In the genomic region with DNA sequence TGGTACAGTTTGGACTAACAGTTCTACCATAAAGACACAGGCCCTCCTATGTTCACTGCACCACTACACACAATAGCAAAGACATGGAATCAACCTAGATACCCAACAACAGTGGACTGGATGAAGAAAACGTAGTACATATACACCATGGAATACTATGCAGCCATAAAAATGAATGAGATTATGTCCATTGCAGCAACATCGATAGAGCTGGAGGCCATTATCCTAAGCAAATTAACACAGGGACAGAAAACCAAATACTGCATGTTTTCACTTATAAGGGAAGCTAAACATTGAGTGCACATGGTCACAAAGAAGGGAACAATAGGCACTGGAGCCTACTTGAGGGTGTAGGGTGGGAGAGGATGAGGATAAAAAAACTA, we compare ENCODE assay signal across 3 cellular contexts.
TF ChIP-seq lines count a peak whose summit lies in the region.

No MANE protein-coding gene starts in this region.

TF ChIP-seq in liver, 16 proteins besides CTCF, POLR2A, EP300 and RAD21 (continued from another document):
- no peak for TF ChIP-seq FOXA1 (IDR thresholded peaks at IDR 0.05)

TF ChIP-seq in HepG2, 621 proteins besides CTCF, POLR2A, EP300 and RAD21 (continues in another document):
- TF ChIP-seq, protein P1, sequence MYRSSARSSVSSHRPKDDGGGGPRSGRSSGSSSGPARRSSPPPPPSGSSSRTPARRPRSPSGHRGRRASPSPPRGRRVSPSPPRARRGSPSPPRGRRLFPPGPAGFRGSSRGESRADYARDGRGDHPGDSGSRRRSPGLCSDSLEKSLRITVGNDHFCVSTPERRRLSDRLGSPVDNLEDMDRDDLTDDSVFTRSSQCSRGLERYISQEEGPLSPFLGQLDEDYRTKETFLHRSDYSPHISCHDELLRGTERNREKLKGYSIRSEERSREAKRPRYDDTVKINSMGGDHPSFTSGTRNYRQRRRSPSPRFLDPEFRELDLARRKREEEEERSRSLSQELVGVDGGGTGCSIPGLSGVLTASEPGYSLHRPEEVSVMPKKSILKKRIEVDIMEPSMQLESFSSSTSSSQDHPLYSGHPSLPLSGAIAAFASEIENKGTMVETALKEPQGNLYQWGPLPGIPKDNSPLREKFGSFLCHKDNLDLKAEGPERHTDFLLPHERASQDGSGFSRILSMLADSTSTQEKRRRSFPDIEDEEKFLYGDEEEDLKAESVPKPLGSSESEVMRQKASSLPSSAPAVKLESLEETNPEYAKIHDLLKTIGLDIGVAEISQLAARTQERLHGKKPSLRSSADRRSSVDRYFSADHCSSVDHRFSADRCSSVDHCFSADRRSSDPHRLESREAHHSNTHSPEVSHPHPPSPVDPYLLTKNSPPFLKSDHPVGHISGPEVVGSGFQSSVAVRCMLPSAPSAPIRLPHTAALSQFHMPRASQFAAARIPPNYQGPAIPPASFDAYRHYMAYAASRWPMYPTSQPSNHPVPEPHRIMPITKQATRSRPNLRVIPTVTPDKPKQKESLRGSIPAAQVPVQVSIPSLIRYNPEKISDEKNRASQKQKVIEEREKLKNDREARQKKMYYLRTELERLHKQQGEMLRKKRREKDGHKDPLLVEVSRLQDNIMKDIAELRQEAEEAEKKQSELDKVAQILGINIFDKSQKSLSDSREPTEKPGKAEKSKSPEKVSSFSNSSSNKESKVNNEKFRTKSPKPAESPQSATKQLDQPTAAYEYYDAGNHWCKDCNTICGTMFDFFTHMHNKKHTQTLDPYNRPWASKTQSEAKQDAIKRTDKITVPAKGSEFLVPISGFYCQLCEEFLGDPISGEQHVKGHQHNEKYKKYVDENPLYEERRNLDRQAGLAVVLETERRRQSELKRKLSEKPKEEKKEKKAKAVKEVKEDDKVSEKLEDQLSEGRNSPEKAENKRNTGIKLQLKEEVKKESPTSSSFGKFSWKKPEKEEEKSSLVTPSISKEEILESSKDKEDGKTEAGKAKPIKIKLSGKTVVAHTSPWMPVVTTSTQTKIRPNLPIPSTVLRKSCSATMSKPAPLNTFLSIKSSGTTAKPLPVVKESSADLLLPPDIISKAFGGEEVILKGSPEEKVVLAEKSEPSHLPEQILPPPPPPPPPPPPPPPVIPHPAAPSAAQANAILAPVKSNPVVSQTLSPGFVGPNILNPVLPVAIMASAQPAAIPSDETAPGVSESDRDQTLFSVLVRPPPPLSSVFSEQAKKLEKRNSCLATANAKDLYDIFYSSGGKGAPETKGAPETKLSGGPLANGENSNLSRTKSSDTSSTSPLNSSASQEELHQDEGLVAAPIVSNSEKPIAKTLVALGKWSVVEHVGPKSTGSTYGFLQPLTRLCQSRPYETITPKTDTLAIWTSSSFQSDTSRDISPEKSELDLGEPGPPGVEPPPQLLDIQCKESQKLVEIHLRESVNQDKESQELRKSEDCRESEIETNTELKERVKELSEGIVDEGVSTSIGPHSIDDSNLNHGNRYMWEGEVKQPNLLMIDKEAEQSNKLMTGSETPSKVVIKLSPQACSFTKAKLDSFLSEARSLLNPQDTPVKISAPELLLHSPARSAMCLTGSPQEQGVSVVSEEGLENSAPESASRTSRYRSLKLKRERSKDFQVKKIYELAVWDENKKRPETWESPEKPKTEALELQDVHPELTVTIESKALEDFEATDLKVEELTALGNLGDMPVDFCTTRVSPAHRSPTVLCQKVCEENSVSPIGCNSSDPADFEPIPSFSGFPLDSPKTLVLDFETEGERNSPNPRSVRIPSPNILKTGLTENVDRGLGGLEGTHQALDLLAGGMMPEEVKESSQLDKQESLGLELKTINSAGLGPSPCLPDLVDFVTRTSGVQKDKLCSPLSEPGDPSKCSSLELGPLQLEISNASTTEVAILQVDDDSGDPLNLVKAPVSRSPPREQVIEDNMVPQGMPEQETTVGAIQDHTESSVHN (CRISPR knock-in tag; IDR thresholded peaks at IDR 0.05): no peak
- no peak for TF ChIP-seq POLR2AphosphoS2 (IDR thresholded peaks at IDR 0.05; ENCODE audit: low read depth, low read length)
- TF ChIP-seq SETDB1 (CRISPR knock-in tag; IDR thresholded peaks at IDR 0.05; ENCODE audit: borderline replicate concordance): no peak
- TF ChIP-seq SALL2 (CRISPR knock-in tag; IDR thresholded peaks at IDR 0.05): no peak
- TF ChIP-seq TSC22D2 (CRISPR knock-in tag; IDR thresholded peaks at IDR 0.05; ENCODE audit: borderline replicate concordance): no peak
- no peak for TF ChIP-seq ZNF205 (CRISPR knock-in tag; IDR thresholded peaks at IDR 0.05)
- no peak for TF ChIP-seq KMT2B (CRISPR knock-in tag; IDR thresholded peaks at IDR 0.05)
- TF ChIP-seq, protein P2, sequence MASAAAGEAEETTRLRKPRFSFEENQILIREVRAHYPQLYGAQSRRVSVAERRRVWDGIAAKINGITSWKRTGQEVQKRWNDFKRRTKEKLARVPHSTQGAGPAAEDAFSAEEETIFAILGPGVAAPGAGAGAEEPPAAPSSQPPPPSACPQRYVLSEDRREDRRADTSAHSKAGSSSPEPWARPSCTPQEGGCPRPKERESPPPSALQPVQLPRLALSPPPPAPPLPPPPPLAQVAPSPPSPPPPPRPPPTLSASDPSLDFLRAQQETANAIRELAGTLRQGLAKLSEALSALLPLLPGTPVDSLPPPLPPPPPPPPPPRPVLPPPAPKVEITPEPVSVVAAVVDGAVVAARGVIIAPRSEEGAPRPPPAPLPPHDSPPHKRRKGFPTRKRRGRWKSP (CRISPR knock-in tag; IDR thresholded peaks at IDR 0.05): no peak
- TF ChIP-seq, protein P3, sequence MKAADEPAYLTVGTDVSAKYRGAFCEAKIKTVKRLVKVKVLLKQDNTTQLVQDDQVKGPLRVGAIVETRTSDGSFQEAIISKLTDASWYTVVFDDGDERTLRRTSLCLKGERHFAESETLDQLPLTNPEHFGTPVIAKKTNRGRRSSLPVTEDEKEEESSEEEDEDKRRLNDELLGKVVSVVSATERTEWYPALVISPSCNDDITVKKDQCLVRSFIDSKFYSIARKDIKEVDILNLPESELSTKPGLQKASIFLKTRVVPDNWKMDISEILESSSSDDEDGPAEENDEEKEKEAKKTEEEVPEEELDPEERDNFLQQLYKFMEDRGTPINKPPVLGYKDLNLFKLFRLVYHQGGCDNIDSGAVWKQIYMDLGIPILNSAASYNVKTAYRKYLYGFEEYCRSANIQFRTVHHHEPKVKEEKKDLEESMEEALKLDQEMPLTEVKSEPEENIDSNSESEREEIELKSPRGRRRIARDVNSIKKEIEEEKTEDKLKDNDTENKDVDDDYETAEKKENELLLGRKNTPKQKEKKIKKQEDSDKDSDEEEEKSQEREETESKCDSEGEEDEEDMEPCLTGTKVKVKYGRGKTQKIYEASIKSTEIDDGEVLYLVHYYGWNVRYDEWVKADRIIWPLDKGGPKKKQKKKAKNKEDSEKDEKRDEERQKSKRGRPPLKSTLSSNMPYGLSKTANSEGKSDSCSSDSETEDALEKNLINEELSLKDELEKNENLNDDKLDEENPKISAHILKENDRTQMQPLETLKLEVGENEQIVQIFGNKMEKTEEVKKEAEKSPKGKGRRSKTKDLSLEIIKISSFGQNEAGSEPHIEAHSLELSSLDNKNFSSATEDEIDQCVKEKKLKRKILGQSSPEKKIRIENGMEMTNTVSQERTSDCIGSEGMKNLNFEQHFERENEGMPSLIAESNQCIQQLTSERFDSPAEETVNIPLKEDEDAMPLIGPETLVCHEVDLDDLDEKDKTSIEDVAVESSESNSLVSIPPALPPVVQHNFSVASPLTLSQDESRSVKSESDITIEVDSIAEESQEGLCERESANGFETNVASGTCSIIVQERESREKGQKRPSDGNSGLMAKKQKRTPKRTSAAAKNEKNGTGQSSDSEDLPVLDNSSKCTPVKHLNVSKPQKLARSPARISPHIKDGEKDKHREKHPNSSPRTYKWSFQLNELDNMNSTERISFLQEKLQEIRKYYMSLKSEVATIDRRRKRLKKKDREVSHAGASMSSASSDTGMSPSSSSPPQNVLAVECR (CRISPR knock-in tag; IDR thresholded peaks at IDR 0.05; ENCODE audit: borderline replicate concordance): no peak
- no peak for TF ChIP-seq ZNF775 (CRISPR knock-in tag; IDR thresholded peaks at IDR 0.05; ENCODE audit: borderline replicate concordance)
- TF ChIP-seq ZC3H13 (CRISPR knock-in tag; IDR thresholded peaks at IDR 0.05): no peak

TF ChIP-seq in GM23338, 12 proteins besides CTCF, POLR2A, EP300 and RAD21 (continued from another document):
- TF ChIP-seq ZNF331 (CRISPR knock-in tag; IDR thresholded peaks at IDR 0.05; ENCODE audit: low read depth): no peak
- TF ChIP-seq, protein P4, sequence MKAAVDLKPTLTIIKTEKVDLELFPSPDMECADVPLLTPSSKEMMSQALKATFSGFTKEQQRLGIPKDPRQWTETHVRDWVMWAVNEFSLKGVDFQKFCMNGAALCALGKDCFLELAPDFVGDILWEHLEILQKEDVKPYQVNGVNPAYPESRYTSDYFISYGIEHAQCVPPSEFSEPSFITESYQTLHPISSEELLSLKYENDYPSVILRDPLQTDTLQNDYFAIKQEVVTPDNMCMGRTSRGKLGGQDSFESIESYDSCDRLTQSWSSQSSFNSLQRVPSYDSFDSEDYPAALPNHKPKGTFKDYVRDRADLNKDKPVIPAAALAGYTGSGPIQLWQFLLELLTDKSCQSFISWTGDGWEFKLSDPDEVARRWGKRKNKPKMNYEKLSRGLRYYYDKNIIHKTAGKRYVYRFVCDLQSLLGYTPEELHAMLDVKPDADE (IDR thresholded peaks at IDR 0.05): no peak
